8 cellular contexts compared by ENCODE assay signal in genomic region chr7:37448637-37449331, GRCh38. TPM values are rescaled to one million over a fixed set of nuclear protein-coding genes. Genes with fewer than 3 reads are reported as not detected.
A peak's percentile ranks its signal among the peaks of the same experiment; 100 is the strongest.
DNase-seq lines count a peak whose midpoint lies in the region; ATAC-seq and TF ChIP-seq lines count a peak whose summit lies in the region.

TSS of gene ELMO1 (minus strand) at chr7:37448864. CDS start at chr7:37342690, 106,174 bp downstream.

- peaks cover 2 to 23% (median 10%) of the 10 kb centered on the region in 4 donors for H3K4me1 ChIP-seq in liver (ENCODE audit: control insufficient read depth in 4 of 4, insufficient read depth in 4 of 4, low read length in 3 of 4)

- peaks cover 60% of the 10 kb centered on the region for H3K4me1 Mint-ChIP-seq in activated CD4-positive, alpha-beta T cell treated with anti-CD3 and anti-CD28 coated beads, Interleukin-2, amount 10 ng/mL, durations not matched to agents 7 days and 5 days
- H3K4me1 Mint-ChIP-seq in dendritic cell treated with granulocyte-macrophage colony-stimulating factor and Interleukin-4, amounts not matched to agents 40 ng/mL and 50 ng/mL, for 4 days (ENCODE audit: low read depth) = peaks cover 38% of the 10 kb centered on the region

- H3K36me3 Mint-ChIP-seq in activated CD4-positive, alpha-beta T cell treated with anti-CD3 and anti-CD28 coated beads, Interleukin-2, amount 10 ng/mL, durations not matched to agents 7 days and 5 days (ENCODE audit: low read depth) = peaks cover 28% of the 10 kb centered on the region
- H3K36me3 Mint-ChIP-seq in dendritic cell treated with granulocyte-macrophage colony-stimulating factor and Interleukin-4, amounts not matched to agents 40 ng/mL and 50 ng/mL, for 4 days (ENCODE audit: low read depth) = peaks cover 47% of the 10 kb centered on the region

- intact Hi-C loops in dendritic cell treated with granulocyte-macrophage colony-stimulating factor and Interleukin-4, amounts not matched to agents 40 ng/mL and 50 ng/mL, for 4 days (cut with micrococcal nuclease) = loop anchor here (1.0 to 5.0 kb wide), 4 partner anchors 23 to 111 kb away; no protein-coding TSS in a partner anchor

- H3K27ac ChIP-seq in liver (ENCODE audit: low read depth in 1 of 2, low read length in 2 of 2) = peak within 1 kb of the TSS; percentile 91 to 96

- DNase-seq in NCI-H226 (peak; percentile 39), COLO829 (ENCODE audit: low spot score) (no peak)
- peak; percentile 86 for DNase-seq in activated CD4-positive, alpha-beta T cell treated with anti-CD3 and anti-CD28 coated beads, Interleukin-2, amount 10 ng/mL, durations not matched to agents 7 days and 5 days
- peak; percentile 71 for DNase-seq in stimulated activated CD4-positive, alpha-beta T cell treated with anti-CD3 and anti-CD28 coated beads, Interleukin-4, amount 100 ng/mL, for 1 hour

- no peaks in the 10 kb centered on the region for H3K27me3 ChIP-seq in liver (ENCODE audit: control insufficient read depth in 4 of 4, insufficient read depth in 4 of 4, low read length in 3 of 4)

- TF ChIP-seq CTCF in liver (IDR thresholded peaks at IDR 0.05; ENCODE audit: low read depth, low read length, missing input control) = peak; percentile 62

- peak within 1 kb of the TSS; percentile 97 for H3K27ac Mint-ChIP-seq in activated CD4-positive, alpha-beta T cell treated with anti-CD3 and anti-CD28 coated beads, Interleukin-2, amount 10 ng/mL, durations not matched to agents 7 days and 5 days
- H3K27ac Mint-ChIP-seq in dendritic cell treated with granulocyte-macrophage colony-stimulating factor and Interleukin-4, amounts not matched to agents 40 ng/mL and 50 ng/mL, for 4 days = peak within 1 kb of the TSS; percentile 96

- H3K36me3 ChIP-seq in liver (ENCODE audit: control insufficient read depth in 4 of 4, insufficient read depth in 3 of 4, low read depth in 1 of 4, low read length in 3 of 4) = no peaks in the 10 kb centered on the region

- H3K27me3 Mint-ChIP-seq in activated CD4-positive, alpha-beta T cell treated with anti-CD3 and anti-CD28 coated beads, Interleukin-2, amount 10 ng/mL, durations not matched to agents 7 days and 5 days = peaks cover 2% of the 10 kb centered on the region
- no peaks in the 10 kb centered on the region for H3K27me3 Mint-ChIP-seq in dendritic cell treated with granulocyte-macrophage colony-stimulating factor and Interleukin-4, amounts not matched to agents 40 ng/mL and 50 ng/mL, for 4 days

- peaks cover 7% of the 10 kb centered on the region for H3K9me3 Mint-ChIP-seq in activated CD4-positive, alpha-beta T cell treated with anti-CD3 and anti-CD28 coated beads, Interleukin-2, amount 10 ng/mL, durations not matched to agents 7 days and 5 days
- no peaks in the 10 kb centered on the region for H3K9me3 Mint-ChIP-seq in dendritic cell treated with granulocyte-macrophage colony-stimulating factor and Interleukin-4, amounts not matched to agents 40 ng/mL and 50 ng/mL, for 4 days

- WGBS in liver = under 1% methylated on average over 53 of the region's 53 CpGs

- H3K9me3 ChIP-seq in liver (ENCODE audit: control insufficient read depth in 4 of 4, low read length in 3 of 4) = no peaks in the 10 kb centered on the region

- peak; percentile 92 for ATAC-seq in HG02884 (IDR thresholded peaks at IDR 0.05; ENCODE audit: unreplicated experiment)

- H3K4me3 Mint-ChIP-seq in activated CD4-positive, alpha-beta T cell treated with anti-CD3 and anti-CD28 coated beads, Interleukin-2, amount 10 ng/mL, durations not matched to agents 7 days and 5 days = peak within 1 kb of the TSS; percentile 91
- peak within 1 kb of the TSS; percentile 83 for H3K4me3 Mint-ChIP-seq in dendritic cell treated with granulocyte-macrophage colony-stimulating factor and Interleukin-4, amounts not matched to agents 40 ng/mL and 50 ng/mL, for 4 days

- CTCF ChIA-PET in activated CD4-positive, alpha-beta T cell treated with anti-CD3 and anti-CD28 coated beads, Interleukin-2, amount 10 ng/mL, durations not matched to agents 7 days and 5 days (lab: Charles Lee) = interaction anchor here (0.6 to 3.2 kb wide), 13 partner anchors 10 to 222 kb away, joined by 3 to 13 read pairs (median 4); no protein-coding TSS in a partner anchor

- POLR2A ChIA-PET in activated CD4-positive, alpha-beta T cell treated with anti-CD3 and anti-CD28 coated beads, Interleukin-2, amount 10 ng/mL, durations not matched to agents 7 days and 5 days (lab: Charles Lee) = interaction anchor here (0.6 to 0.7 kb wide), 2 partner anchors 84 to 94 kb away, joined by 3 to 4 read pairs; no protein-coding TSS in a partner anchor

- H3K9ac ChIP-seq in liver (ENCODE audit: low read depth in 1 of 2, low read length in 2 of 2) = peak within 1 kb of the TSS; percentile 44 to 60

- TF ChIP-seq POLR2A in GM15510 (IDR thresholded peaks at IDR 0.05; ENCODE audit: borderline replicate concordance, extremely low read depth, insufficient read length) = peak; percentile 47

- H3K4me3 ChIP-seq in liver (ENCODE audit: low read depth in 1 of 3, low read length in 3 of 3) = peak within 1 kb of the TSS; percentile 74 to 90 (median 80)

- peak; percentile 70 to 84 for TF ChIP-seq RAD21 in liver (IDR thresholded peaks at IDR 0.05)

TF ChIP-seq in liver, 16 proteins besides CTCF, POLR2A, EP300 and RAD21:
- TF ChIP-seq GABPA (IDR thresholded peaks at IDR 0.05 in 1 of 2, conservative IDR thresholded peaks at IDR 0.05 in 1 of 2) (peak in 1 of 2 donors; percentile 60), SP1 (IDR thresholded peaks at IDR 0.05) (no peak), ZBTB33 (IDR thresholded peaks at IDR 0.05) (no peak), JUND (IDR thresholded peaks at IDR 0.05) (peak in 1 of 2 donors; percentile 37), NR2F2 (IDR thresholded peaks at IDR 0.05) (no peak), EGR1 (IDR thresholded peaks at IDR 0.05; ENCODE audit: low read depth in 2 of 2) (peak; percentile 21 to 49), REST (IDR thresholded peaks at IDR 0.05) (peak; percentile 73), FOXA2 (IDR thresholded peaks at IDR 0.05) (no peak), HNF4A (conservative IDR thresholded peaks at IDR 0.05) (peak in 1 of 2 donors; percentile 41), FOXA1 (IDR thresholded peaks at IDR 0.05) (no peak), RXRA (IDR thresholded peaks at IDR 0.05) (peak; percentile 12 to 28), ATF3 (IDR thresholded peaks at IDR 0.05) (no peak), HNF4G (IDR thresholded peaks at IDR 0.05) (no peak), TAF1 (conservative IDR thresholded peaks at IDR 0.05) (no peak), YY1 (IDR thresholded peaks at IDR 0.05) (peak; percentile 38), MAX (IDR thresholded peaks at IDR 0.05) (no peak)

RNA-seq across cellular contexts. Expression of gene ELMO1, which starts in this region (rescaled TPM):
- 100 to 1,000 TPM in 1 of 2 experiments, 10 to 100 TPM in 1; 99.8 to 142 TPM for total RNA-seq in activated CD4-positive, alpha-beta T cell treated with anti-CD3 and anti-CD28 coated beads, Interleukin-2, amount 10 ng/mL, durations not matched to agents 7 days and 5 days
- 10 to 100 TPM; 17.1 to 51.5 TPM for total RNA-seq in liver
- 10 to 100 TPM in 1 of 2 donors, 1 to 10 TPM in 1; 6.7 to 12.5 TPM for polyA plus RNA-seq in liver
